ENCODE assay signal across 8 cellular contexts in the genomic region with DNA sequence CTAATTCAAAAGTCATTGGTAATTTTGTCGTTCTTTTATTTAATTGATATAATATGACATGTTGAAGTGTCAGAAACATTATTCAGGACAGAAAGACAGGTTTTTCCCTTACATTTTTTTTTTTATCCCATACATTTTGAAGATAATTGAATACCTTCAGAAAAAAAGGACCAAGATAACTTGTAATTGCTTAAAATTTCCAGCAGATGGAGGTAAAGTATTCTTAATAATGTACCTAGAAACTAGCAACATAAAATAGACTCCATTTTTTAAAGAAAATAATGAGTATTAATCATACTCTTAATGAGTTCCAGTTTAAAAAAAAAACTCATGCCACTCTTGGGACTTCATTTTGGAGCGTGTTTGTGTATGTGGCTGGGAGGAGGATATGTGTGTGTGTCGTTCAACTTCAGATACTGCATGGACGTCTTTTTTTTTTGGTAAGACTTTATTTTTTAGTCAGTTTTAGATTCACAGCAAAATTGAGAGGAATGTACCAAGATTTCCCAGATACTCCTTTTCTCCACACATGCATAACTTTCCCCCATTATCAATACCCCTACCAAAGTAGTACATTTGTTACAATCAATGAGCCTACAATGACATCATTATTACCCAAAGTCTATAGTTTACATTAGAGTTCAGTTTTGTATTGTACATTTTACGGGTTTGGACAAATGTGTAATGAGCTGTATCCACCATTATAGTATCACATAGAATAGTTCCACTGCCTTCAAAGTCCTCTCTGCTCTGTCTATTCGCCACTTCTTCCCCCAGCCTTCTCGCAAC.
DNase-seq lines count a peak whose midpoint lies in the region; ATAC-seq and TF ChIP-seq lines count a peak whose summit lies in the region.

No MANE protein-coding gene starts in this region.

- H3K4me3 ChIP-seq in endodermal cell (ENCODE audit: low read length) (no peak overlapping the region), parathyroid adenoma (ENCODE audit: low read depth, low read length) (no peak overlapping the region)

- no peak overlapping the region for H3K4me2 ChIP-seq in parathyroid adenoma (ENCODE audit: low read length)

- no peaks in the 10 kb centered on the region for H3K79me2 ChIP-seq in parathyroid adenoma

- peak; percentile 73 for TF ChIP-seq CTCF in endodermal cell (conservative IDR thresholded peaks at IDR 0.05)
- peak; percentile 47 for TF ChIP-seq CTCF in parathyroid adenoma (IDR thresholded peaks at IDR 0.05)

- no peak overlapping the region for H3K4me3 Mint-ChIP-seq in endodermal cell

- H3K4me1 Mint-ChIP-seq in endodermal cell: no peaks in the 10 kb centered on the region

- DNase-seq in AG08396 (ENCODE audit: low spot score): peak; percentile 8
- peak; percentile 7 for DNase-seq in NCI-H748 treated with DMSO at 0.1 percent for 48 hours (lab: John Stamatoyannopoulos, UW)
- no peak for DNase-seq in endodermal cell
- no peak for DNase-seq in iPS-NIHi7 (ENCODE audit: extremely low spot score)

- no peak overlapping the region for H3K27ac Mint-ChIP-seq in endodermal cell

- ATAC-seq in GM19395 (IDR thresholded peaks at IDR 0.05; ENCODE audit: unreplicated experiment) (peak; percentile 61), HG03378 (IDR thresholded peaks at IDR 0.05; ENCODE audit: unreplicated experiment) (no peak), HG03095 (IDR thresholded peaks at IDR 0.05; ENCODE audit: unreplicated experiment) (no peak)

- no peaks in the 10 kb centered on the region for H3K27me3 ChIP-seq in endodermal cell (ENCODE audit: control insufficient read depth, insufficient read depth, low read length, poor library complexity, severe bottlenecking)
- no peaks in the 10 kb centered on the region for H3K27me3 ChIP-seq in parathyroid adenoma (ENCODE audit: control insufficient read depth, insufficient read depth, low read length)

- H2AFZ ChIP-seq in parathyroid adenoma: peak overlapping the region; percentile 81

- H3K9ac ChIP-seq in endodermal cell (ENCODE audit: extremely low read depth, low read length, poor library complexity, severe bottlenecking) (no peak overlapping the region), parathyroid adenoma (no peak overlapping the region)

- whole genome bisulfite sequencing in endodermal cell (ENCODE audit: insufficient coverage in 1 of 2, insufficient read length in 1 of 2), 2 experiments: 74 to 80% methylated on average over 2 to 6 of the region's 7 CpGs

- H3K9me3 ChIP-seq in endodermal cell (ENCODE audit: control insufficient read depth, low read length) (no peaks in the 10 kb centered on the region), parathyroid adenoma (ENCODE audit: control insufficient read depth, low read length) (no peaks in the 10 kb centered on the region)

- H3K27ac ChIP-seq in endodermal cell (ENCODE audit: low read depth, low read length) (no peak overlapping the region), parathyroid adenoma (no peak overlapping the region)

- H3K4me1 ChIP-seq in endodermal cell (ENCODE audit: control insufficient read depth, insufficient read depth, low read length) (no peaks in the 10 kb centered on the region), parathyroid adenoma (no peaks in the 10 kb centered on the region)

- no peaks in the 10 kb centered on the region for H3K9me3 Mint-ChIP-seq in endodermal cell

- no peaks in the 10 kb centered on the region for H3K36me3 Mint-ChIP-seq in endodermal cell (ENCODE audit: low read depth)

- H3K27me3 Mint-ChIP-seq in endodermal cell (ENCODE audit: insufficient read depth): no peaks in the 10 kb centered on the region

- H3K36me3 ChIP-seq in endodermal cell (ENCODE audit: control insufficient read depth, insufficient read depth, low read length): no peaks in the 10 kb centered on the region
- H3K36me3 ChIP-seq in parathyroid adenoma (ENCODE audit: control insufficient read depth, insufficient read depth, low read length): no peaks in the 10 kb centered on the region

Comparison
In these comparisons a context has a peak if more than half of its experiments do, and no peak if none do; other contexts are left out.
1. DNase-seq: peak in AG08396 (single experiment) and NCI-H748 treated with DMSO at 0.1 percent for 48 hours (single experiment); none in endodermal cell (single experiment) and iPS-NIHi7 (single experiment).